Comparison of ENCODE assay signal across 1 cellular context in the genomic region with DNA sequence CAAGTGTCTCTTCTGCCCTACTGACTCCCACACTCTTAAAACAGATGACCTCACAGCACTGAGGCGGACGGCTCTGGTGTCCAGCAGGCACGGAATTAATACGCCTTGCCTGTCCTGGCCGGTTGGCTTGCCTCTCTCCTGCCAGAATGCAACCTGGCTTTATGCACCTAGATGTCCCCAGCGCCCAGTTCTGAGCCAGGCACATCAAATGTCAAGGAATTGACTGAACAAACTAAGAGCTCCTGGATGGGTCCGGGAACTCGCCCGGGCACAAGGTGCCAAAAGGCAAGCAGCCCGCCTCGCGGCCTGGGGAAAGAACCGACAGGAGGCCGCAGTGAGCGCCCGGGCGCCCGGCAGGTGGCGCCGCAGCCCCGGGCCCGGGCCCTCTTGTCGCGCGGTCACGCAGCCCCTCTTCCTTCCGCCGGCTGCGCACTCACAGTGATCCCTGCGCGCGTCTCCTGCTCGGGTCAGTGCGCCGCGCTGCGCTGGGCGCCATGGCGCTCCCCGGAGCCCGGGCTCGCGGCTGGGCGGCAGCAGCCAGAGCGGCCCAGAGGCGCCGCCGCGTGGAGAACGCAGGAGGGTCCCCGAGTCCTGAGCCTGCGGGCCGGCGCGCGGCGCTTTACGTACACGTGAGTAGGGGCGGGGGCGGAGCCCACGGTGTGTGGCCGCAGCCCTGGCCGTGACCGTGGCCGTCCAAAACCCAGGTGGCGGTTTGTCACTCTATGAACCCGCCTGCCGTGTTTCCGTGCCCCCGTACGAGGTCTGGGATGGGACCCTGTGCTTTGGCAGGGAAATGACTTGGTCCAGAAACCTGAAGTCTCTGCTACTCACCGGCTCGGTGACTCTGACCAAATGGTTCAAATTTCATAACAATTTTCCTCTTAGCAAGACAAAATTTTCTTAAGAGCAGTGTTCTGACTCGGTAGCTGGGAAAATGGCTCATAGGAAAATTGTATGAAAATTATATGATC.
TF ChIP-seq lines count a peak whose summit lies in the region.

Gene RSAD1 (plus strand): TSS at position 470 of the 971 bp plus-strand sequence. CDS start 25 bp downstream, at position 495.

TF ChIP-seq in HepG2, 621 proteins besides CTCF, POLR2A, EP300 and RAD21 (continued from another document and continues in another):
- TF ChIP-seq SRSF4 (IDR thresholded peaks at IDR 0.05; ENCODE audit: low read depth, low read length, poor library complexity, severe bottlenecking) (no peak), ETS1 (CRISPR knock-in tag; IDR thresholded peaks at IDR 0.05) (0 out of 2 replicates have a peak, but pooled peaks have one; percentile 83), E2F2 (CRISPR knock-in tag; IDR thresholded peaks at IDR 0.05; ENCODE audit: borderline replicate concordance) (0 out of 2 replicates have a peak, but pooled peaks have one; percentile 42), MED1 (CRISPR knock-in tag; IDR thresholded peaks at IDR 0.05) (peak; percentile 88), NR0B2 (CRISPR knock-in tag; IDR thresholded peaks at IDR 0.05) (peak; percentile 84; the same call in 1 of the 2 replicates), NR2F6 (IDR thresholded peaks at IDR 0.05) (no peak), NR2F6 (CRISPR knock-in tag; IDR thresholded peaks at IDR 0.05) (peak; percentile 61), THAP11 (CRISPR knock-in tag; IDR thresholded peaks at IDR 0.05) (peak; percentile 89), ZBTB25 (CRISPR knock-in tag; IDR thresholded peaks at IDR 0.05) (no peak; the same call in none of the 2 replicates), XBP1 (CRISPR knock-in tag; IDR thresholded peaks at IDR 0.05) (no peak), ZNF841 (CRISPR knock-in tag; IDR thresholded peaks at IDR 0.05; ENCODE audit: borderline replicate concordance) (no peak), HNRNPK (IDR thresholded peaks at IDR 0.05; ENCODE audit: low read depth, low read length, poor library complexity, severe bottlenecking) (peak; percentile 32), IRF1 (CRISPR knock-in tag; IDR thresholded peaks at IDR 0.05; ENCODE audit: low read depth) (0 out of 2 replicates have a peak, but pooled peaks have one; percentile 50), ZNF3 (CRISPR knock-in tag; IDR thresholded peaks at IDR 0.05) (no peak), NFIC (IDR thresholded peaks at IDR 0.05; ENCODE audit: low read length) (peak; percentile 12; the same call in 1 of the 2 replicates), CBX1 (IDR thresholded peaks at IDR 0.05; ENCODE audit: low read depth) (peak; percentile 50), NFYB (CRISPR knock-in tag; IDR thresholded peaks at IDR 0.05) (no peak; the same call in 1 of the 2 replicates), REL (CRISPR knock-in tag; conservative IDR thresholded peaks at IDR 0.05) (no peak), ZNF800 (CRISPR knock-in tag; IDR thresholded peaks at IDR 0.05) (peak; percentile 99), FLYWCH1 (CRISPR knock-in tag; IDR thresholded peaks at IDR 0.05) (no peak), HNF4A (CRISPR knock-in tag; IDR thresholded peaks at IDR 0.05) (peak; percentile 31; the same call in 1 of the 2 replicates)
- TF ChIP-seq, protein P1, sequence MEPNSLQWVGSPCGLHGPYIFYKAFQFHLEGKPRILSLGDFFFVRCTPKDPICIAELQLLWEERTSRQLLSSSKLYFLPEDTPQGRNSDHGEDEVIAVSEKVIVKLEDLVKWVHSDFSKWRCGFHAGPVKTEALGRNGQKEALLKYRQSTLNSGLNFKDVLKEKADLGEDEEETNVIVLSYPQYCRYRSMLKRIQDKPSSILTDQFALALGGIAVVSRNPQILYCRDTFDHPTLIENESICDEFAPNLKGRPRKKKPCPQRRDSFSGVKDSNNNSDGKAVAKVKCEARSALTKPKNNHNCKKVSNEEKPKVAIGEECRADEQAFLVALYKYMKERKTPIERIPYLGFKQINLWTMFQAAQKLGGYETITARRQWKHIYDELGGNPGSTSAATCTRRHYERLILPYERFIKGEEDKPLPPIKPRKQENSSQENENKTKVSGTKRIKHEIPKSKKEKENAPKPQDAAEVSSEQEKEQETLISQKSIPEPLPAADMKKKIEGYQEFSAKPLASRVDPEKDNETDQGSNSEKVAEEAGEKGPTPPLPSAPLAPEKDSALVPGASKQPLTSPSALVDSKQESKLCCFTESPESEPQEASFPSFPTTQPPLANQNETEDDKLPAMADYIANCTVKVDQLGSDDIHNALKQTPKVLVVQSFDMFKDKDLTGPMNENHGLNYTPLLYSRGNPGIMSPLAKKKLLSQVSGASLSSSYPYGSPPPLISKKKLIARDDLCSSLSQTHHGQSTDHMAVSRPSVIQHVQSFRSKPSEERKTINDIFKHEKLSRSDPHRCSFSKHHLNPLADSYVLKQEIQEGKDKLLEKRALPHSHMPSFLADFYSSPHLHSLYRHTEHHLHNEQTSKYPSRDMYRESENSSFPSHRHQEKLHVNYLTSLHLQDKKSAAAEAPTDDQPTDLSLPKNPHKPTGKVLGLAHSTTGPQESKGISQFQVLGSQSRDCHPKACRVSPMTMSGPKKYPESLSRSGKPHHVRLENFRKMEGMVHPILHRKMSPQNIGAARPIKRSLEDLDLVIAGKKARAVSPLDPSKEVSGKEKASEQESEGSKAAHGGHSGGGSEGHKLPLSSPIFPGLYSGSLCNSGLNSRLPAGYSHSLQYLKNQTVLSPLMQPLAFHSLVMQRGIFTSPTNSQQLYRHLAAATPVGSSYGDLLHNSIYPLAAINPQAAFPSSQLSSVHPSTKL (CRISPR knock-in tag; IDR thresholded peaks at IDR 0.05): peak; percentile 76
- TF ChIP-seq, protein P2, sequence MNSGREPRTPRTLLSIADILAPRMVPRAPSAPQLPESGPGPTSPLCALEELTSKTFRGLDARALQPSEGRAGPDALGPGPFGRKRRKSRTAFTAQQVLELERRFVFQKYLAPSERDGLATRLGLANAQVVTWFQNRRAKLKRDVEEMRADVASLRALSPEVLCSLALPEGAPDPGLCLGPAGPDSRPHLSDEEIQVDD (CRISPR knock-in tag; IDR thresholded peaks at IDR 0.05; ENCODE audit: borderline replicate concordance): peak; percentile 58; the same call in 1 of the 2 replicates
- TF ChIP-seq, protein P3, sequence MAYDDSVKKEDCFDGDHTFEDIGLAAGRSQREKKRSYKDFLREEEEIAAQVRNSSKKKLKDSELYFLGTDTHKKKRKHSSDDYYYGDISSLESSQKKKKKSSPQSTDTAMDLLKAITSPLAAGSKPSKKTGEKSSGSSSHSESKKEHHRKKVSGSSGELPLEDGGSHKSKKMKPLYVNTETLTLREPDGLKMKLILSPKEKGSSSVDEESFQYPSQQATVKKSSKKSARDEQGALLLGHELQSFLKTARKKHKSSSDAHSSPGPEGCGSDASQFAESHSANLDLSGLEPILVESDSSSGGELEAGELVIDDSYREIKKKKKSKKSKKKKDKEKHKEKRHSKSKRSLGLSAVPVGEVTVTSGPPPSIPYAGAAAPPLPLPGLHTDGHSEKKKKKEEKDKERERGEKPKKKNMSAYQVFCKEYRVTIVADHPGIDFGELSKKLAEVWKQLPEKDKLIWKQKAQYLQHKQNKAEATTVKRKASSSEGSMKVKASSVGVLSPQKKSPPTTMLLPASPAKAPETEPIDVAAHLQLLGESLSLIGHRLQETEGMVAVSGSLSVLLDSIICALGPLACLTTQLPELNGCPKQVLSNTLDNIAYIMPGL (CRISPR knock-in tag; IDR thresholded peaks at IDR 0.05; ENCODE audit: borderline replicate concordance in 1 of 2, low read depth in 1 of 2): peak; percentile 97 to 98
- TF ChIP-seq, protein P4, sequence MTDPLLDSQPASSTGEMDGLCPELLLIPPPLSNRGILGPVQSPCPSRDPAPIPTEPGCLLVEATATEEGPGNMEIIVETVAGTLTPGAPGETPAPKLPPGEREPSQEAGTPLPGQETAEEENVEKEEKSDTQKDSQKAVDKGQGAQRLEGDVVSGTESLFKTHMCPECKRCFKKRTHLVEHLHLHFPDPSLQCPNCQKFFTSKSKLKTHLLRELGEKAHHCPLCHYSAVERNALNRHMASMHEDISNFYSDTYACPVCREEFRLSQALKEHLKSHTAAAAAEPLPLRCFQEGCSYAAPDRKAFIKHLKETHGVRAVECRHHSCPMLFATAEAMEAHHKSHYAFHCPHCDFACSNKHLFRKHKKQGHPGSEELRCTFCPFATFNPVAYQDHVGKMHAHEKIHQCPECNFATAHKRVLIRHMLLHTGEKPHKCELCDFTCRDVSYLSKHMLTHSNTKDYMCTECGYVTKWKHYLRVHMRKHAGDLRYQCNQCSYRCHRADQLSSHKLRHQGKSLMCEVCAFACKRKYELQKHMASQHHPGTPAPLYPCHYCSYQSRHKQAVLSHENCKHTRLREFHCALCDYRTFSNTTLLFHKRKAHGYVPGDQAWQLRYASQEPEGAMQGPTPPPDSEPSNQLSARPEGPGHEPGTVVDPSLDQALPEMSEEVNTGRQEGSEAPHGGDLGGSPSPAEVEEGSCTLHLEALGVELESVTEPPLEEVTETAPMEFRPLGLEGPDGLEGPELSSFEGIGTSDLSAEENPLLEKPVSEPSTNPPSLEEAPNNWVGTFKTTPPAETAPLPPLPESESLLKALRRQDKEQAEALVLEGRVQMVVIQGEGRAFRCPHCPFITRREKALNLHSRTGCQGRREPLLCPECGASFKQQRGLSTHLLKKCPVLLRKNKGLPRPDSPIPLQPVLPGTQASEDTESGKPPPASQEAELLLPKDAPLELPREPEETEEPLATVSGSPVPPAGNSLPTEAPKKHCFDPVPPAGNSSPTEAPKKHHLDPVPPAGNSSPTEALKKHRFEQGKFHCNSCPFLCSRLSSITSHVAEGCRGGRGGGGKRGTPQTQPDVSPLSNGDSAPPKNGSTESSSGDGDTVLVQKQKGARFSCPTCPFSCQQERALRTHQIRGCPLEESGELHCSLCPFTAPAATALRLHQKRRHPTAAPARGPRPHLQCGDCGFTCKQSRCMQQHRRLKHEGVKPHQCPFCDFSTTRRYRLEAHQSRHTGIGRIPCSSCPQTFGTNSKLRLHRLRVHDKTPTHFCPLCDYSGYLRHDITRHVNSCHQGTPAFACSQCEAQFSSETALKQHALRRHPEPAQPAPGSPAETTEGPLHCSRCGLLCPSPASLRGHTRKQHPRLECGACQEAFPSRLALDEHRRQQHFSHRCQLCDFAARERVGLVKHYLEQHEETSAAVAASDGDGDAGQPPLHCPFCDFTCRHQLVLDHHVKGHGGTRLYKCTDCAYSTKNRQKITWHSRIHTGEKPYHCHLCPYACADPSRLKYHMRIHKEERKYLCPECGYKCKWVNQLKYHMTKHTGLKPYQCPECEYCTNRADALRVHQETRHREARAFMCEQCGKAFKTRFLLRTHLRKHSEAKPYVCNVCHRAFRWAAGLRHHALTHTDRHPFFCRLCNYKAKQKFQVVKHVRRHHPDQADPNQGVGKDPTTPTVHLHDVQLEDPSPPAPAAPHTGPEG (CRISPR knock-in tag; IDR thresholded peaks at IDR 0.05): peak; percentile 78
